In genomic region chr9:127345566-127345965, GRCh38 we compare ENCODE assay signal across 17 cellular contexts.
"Had no signal": no experiment of that assay in that cellular context is flagged by ENCODE, and none has a peak within 500 bp of the region (broad histone marks: within the 10 kb centered on the region; RNA-seq: fewer than 3 reads in every experiment).

No MANE protein-coding gene starts in this region.

- H3K4me3 Mint-ChIP-seq: mesothelial cell of epicardium had no signal

- H3K4me3 ChIP-seq: coronary artery, dorsolateral prefrontal cortex, esophagus muscularis mucosa, gastroesophageal sphincter, heart left ventricle, left lung, lower lobe of right lung, mucosa of descending colon had no signal

- H3K9me3 ChIP-seq: esophagus muscularis mucosa, gastroesophageal sphincter, heart left ventricle, left lung, lower lobe of right lung, mucosa of descending colon had no signal

- H3K27me3 ChIP-seq: dorsolateral prefrontal cortex, esophagus muscularis mucosa, foreskin keratinocyte, gastroesophageal sphincter, heart left ventricle, left lung had no signal

- H3K27ac ChIP-seq: esophagus muscularis mucosa, foreskin keratinocyte, gastroesophageal sphincter, left lung, lower lobe of right lung had no signal

- H3K27ac Mint-ChIP-seq: mesothelial cell of epicardium had no signal

- H3K4me1 ChIP-seq: foreskin keratinocyte, left lung had no signal

- DNase-seq: dermis blood vessel endothelial cell; dorsolateral prefrontal cortex; effector CD4-positive, alpha-beta T cell; effector memory CD4-positive, alpha-beta T cell; foreskin keratinocyte; heart left ventricle; hippocampal formation; left colon; left lung; left ventricle myocardium superior; lower lobe of right lung; mesenchymal stem cell; mucosa of descending colon had no signal

- ATAC-seq: foreskin keratinocyte, gastroesophageal sphincter, heart left ventricle, left colon, left lung, left ventricle myocardium superior, mucosa of descending colon had no signal

- H3K9me3 Mint-ChIP-seq: mesothelial cell of epicardium had no signal
